In the genomic region with DNA sequence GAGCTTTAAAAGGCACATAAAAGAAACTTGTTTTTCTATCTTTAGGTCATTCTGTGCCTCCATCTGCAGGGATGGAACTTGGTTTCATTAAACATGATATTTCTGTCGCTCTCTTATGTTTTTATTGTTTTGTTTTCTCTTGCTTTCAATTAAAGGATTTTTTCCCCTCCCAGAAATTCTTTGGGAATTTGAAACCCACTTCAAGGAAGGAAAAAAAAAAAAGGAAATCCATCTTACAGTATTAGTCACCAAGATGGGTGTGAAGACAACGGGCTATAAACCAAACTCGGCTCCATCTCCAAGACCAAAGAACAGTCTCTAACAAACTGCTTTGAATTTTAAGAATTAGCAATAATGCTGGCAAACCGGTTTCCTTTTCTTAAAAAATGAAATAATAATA, we compare ENCODE assay signal across 18 cellular contexts.
A peak's percentile ranks its signal among the peaks of the same experiment; 100 is the strongest.
DNase-seq lines count a peak whose midpoint lies in the region; FAIRE-seq and TF ChIP-seq lines count a peak whose summit lies in the region.
"Had no signal": no experiment of that assay in that cellular context is flagged by ENCODE, and none has a peak within 500 bp of the region (broad histone marks: within the 10 kb centered on the region; RNA-seq: fewer than 3 reads in every experiment).

No MANE protein-coding gene starts in this region.

- H3K4me2 ChIP-seq in DOHH2 (ENCODE audit: low read length): peak overlapping the region; percentile 73
- H3K4me2 ChIP-seq in OCI-LY7 (ENCODE audit: low read length): peak overlapping the region; percentile 63
- H3K4me2 ChIP-seq: BLaER1 treated with 17β-estradiol and CSF1 and Interleukin-3, amounts not matched to agents 10 nM and 100 nM had no signal

- no peaks in the 10 kb centered on the region for H3K9me2 ChIP-seq in DOHH2 (replicated peaks; ENCODE audit: control insufficient read depth, low read length)
- H3K9me2 ChIP-seq in OCI-LY7 (ENCODE audit: insufficient read depth, low read length): no peaks in the 10 kb centered on the region

- no peaks in the 10 kb centered on the region for H3K36me3 Mint-ChIP-seq in nephron progenitor cell (ENCODE audit: low read depth)
- no peaks in the 10 kb centered on the region for H3K36me3 Mint-ChIP-seq in activated CD4-positive, alpha-beta T cell treated with anti-CD3 and anti-CD28 coated beads, Interleukin-2, amount 10 ng/mL, durations not matched to agents 7 days and 5 days (ENCODE audit: low read depth)
- no peaks in the 10 kb centered on the region for H3K36me3 Mint-ChIP-seq in glutamatergic neuron (ENCODE audit: unreplicated experiment)
- H3K36me3 Mint-ChIP-seq: CD4-positive, CD25-positive, alpha-beta regulatory T cell had no signal

- intact Hi-C loops in OCI-LY7 (cut with micrococcal nuclease; ENCODE audit: unreplicated experiment): no loop called here

- H3K36me3 ChIP-seq in DOHH2 (ENCODE audit: control insufficient read depth, low read length) (no peaks in the 10 kb centered on the region; the same call in 1 of the 2 replicates), OCI-LY7 (ENCODE audit: insufficient read depth, low read length) (no peaks in the 10 kb centered on the region)
- H3K36me3 ChIP-seq: BLaER1 treated with 17β-estradiol and CSF1 and Interleukin-3, amounts not matched to agents 10 nM and 100 nM had no signal

- TF ChIP-seq CTCF in DOHH2 (IDR thresholded peaks at IDR 0.05; ENCODE audit: low read depth, low read length, poor library complexity, severe bottlenecking) (no peak), OCI-LY7 (conservative IDR thresholded peaks at IDR 0.05; ENCODE audit: low read length) (no peak), nephron progenitor cell (IDR thresholded peaks at IDR 0.05) (no peak), glutamatergic neuron (IDR thresholded peaks at IDR 0.05; ENCODE audit: partially characterized antibody, unreplicated experiment) (no peak)

- H2AFZ ChIP-seq in OCI-LY7 (ENCODE audit: low read length): peak overlapping the region; percentile 56; the same call in 1 of the 2 replicates

- peak; percentile 97 for FAIRE-seq in endometrium (lab: Jason Lieb, UNC)
- FAIRE-seq: G401.6, GM12891 had no signal

- POLR2A ChIA-PET in OCI-LY7 (lab: Charles Lee): interaction anchor here (0.5 to 1.1 kb wide), 9 partner anchors 8 to 421 kb away, joined by 3 to 6 read pairs (median 3); no protein-coding TSS in a partner anchor
- POLR2A ChIA-PET in activated CD4-positive, alpha-beta T cell treated with anti-CD3 and anti-CD28 coated beads, Interleukin-2, amount 10 ng/mL, durations not matched to agents 7 days and 5 days (lab: Charles Lee): no interaction called here

- CTCF ChIA-PET in OCI-LY7 (lab: Charles Lee; ENCODE audit: unreplicated experiment): no interaction called here
- CTCF ChIA-PET in activated CD4-positive, alpha-beta T cell treated with anti-CD3 and anti-CD28 coated beads, Interleukin-2, amount 10 ng/mL, durations not matched to agents 7 days and 5 days (lab: Charles Lee): no interaction called here

- H3K4me1 Mint-ChIP-seq in nephron progenitor cell (peaks cover 51% of the 10 kb centered on the region), glutamatergic neuron (ENCODE audit: low read depth, unreplicated experiment) (peaks cover 2% of the 10 kb centered on the region)
- peaks cover 30% of the 10 kb centered on the region for H3K4me1 Mint-ChIP-seq in activated CD4-positive, alpha-beta T cell treated with anti-CD3 and anti-CD28 coated beads, Interleukin-2, amount 10 ng/mL, durations not matched to agents 7 days and 5 days

- peaks cover 14% of the 10 kb centered on the region for H3K27me3 Mint-ChIP-seq in nephron progenitor cell (ENCODE audit: low read depth, poor library complexity)
- peaks cover 9% of the 10 kb centered on the region for H3K27me3 Mint-ChIP-seq in activated CD4-positive, alpha-beta T cell treated with anti-CD3 and anti-CD28 coated beads, Interleukin-2, amount 10 ng/mL, durations not matched to agents 7 days and 5 days
- no peaks in the 10 kb centered on the region for H3K27me3 Mint-ChIP-seq in glutamatergic neuron (ENCODE audit: unreplicated experiment)
- H3K27me3 Mint-ChIP-seq: CD4-positive, CD25-positive, alpha-beta regulatory T cell had no signal

- peaks cover 36% of the 10 kb centered on the region for H3F3A ChIP-seq in DOHH2 (ENCODE audit: control insufficient read depth, insufficient read depth)

- DNase-seq in OCI-LY7 (ENCODE audit: low spot score) (no peak), nephron progenitor cell (no peak), hepatic stellate cell (ENCODE audit: low spot score) (no peak), glutamatergic neuron (no peak)
- no peak for DNase-seq in activated naive CD4-positive, alpha-beta T cell treated with Interleukin-2 at 50 U/mL for 16 hours
- no peak for DNase-seq in activated CD4-positive, alpha-beta T cell treated with anti-CD3 and anti-CD28 coated beads, Interleukin-2, amount 10 ng/mL, durations not matched to agents 7 days and 5 days
- DNase-seq: 8988T; AML-193; CD4-positive, CD25-positive, alpha-beta regulatory T cell; DMS53; EL; GOT3 had no signal

- H3K4me1 ChIP-seq in DOHH2 (ENCODE audit: control insufficient read depth, low read length) (peaks cover 99% of the 10 kb centered on the region), OCI-LY7 (ENCODE audit: insufficient read depth, low read length, poor library complexity, severe bottlenecking) (peaks cover 98% of the 10 kb centered on the region)

- H3K27ac Mint-ChIP-seq in nephron progenitor cell (peak overlapping the region; percentile 12), glutamatergic neuron (ENCODE audit: unreplicated experiment) (no peak overlapping the region)
- H3K27ac Mint-ChIP-seq in activated CD4-positive, alpha-beta T cell treated with anti-CD3 and anti-CD28 coated beads, Interleukin-2, amount 10 ng/mL, durations not matched to agents 7 days and 5 days: no peak overlapping the region
- H3K27ac Mint-ChIP-seq: CD4-positive, CD25-positive, alpha-beta regulatory T cell; H9 had no signal

- H3K79me2 ChIP-seq in DOHH2 (ENCODE audit: control insufficient read depth, low read length) (no peaks in the 10 kb centered on the region), OCI-LY7 (ENCODE audit: insufficient read depth, low read depth, low read length) (no peaks in the 10 kb centered on the region)

- peak overlapping the region; percentile 51 for H3K4me3 ChIP-seq in DOHH2 (ENCODE audit: low read length)
- peak overlapping the region; percentile 16 for H3K4me3 ChIP-seq in OCI-LY7 (ENCODE audit: low read depth, low read length, poor library complexity, severe bottlenecking)
- H3K4me3 ChIP-seq: BLaER1 treated with 17β-estradiol and CSF1 and Interleukin-3, amounts not matched to agents 10 nM and 100 nM had no signal

- H4K20me1 ChIP-seq in DOHH2 (ENCODE audit: control insufficient read depth, insufficient read depth, low read depth, low read length) (no peaks in the 10 kb centered on the region), OCI-LY7 (ENCODE audit: insufficient read depth, low read length) (no peaks in the 10 kb centered on the region)
- H4K20me1 ChIP-seq: BLaER1 treated with 17β-estradiol and CSF1 and Interleukin-3, amounts not matched to agents 10 nM and 100 nM had no signal

- H3K27me3 ChIP-seq in DOHH2 (ENCODE audit: control insufficient read depth, low read length): no peaks in the 10 kb centered on the region
- H3K27me3 ChIP-seq: BLaER1 treated with 17β-estradiol and CSF1 and Interleukin-3, amounts not matched to agents 10 nM and 100 nM had no signal

- BruUV-seq in OCI-LY7 (replicated peaks; lab: Mats Ljungman, UMichigan): no TSS peak

- H3K9me3 Mint-ChIP-seq in nephron progenitor cell (no peaks in the 10 kb centered on the region), glutamatergic neuron (ENCODE audit: unreplicated experiment) (peaks cover 1% of the 10 kb centered on the region)
- no peaks in the 10 kb centered on the region for H3K9me3 Mint-ChIP-seq in activated CD4-positive, alpha-beta T cell treated with anti-CD3 and anti-CD28 coated beads, Interleukin-2, amount 10 ng/mL, durations not matched to agents 7 days and 5 days
- H3K9me3 Mint-ChIP-seq: H9 had no signal

- H3K4me3 Mint-ChIP-seq in nephron progenitor cell (peak overlapping the region; percentile 49), glutamatergic neuron (ENCODE audit: unreplicated experiment) (no peak overlapping the region)
- no peak overlapping the region for H3K4me3 Mint-ChIP-seq in activated CD4-positive, alpha-beta T cell treated with anti-CD3 and anti-CD28 coated beads, Interleukin-2, amount 10 ng/mL, durations not matched to agents 7 days and 5 days
- H3K4me3 Mint-ChIP-seq: CD4-positive, CD25-positive, alpha-beta regulatory T cell; H9 had no signal

- no peaks in the 10 kb centered on the region for H3K9me3 ChIP-seq in DOHH2 (ENCODE audit: control insufficient read depth, insufficient read depth, low read length)
- H3K9me3 ChIP-seq in OCI-LY7 (ENCODE audit: low read length): no peaks in the 10 kb centered on the region
- H3K9me3 ChIP-seq: BLaER1 treated with 17β-estradiol and CSF1 and Interleukin-3, amounts not matched to agents 10 nM and 100 nM had no signal

- peak overlapping the region; percentile 76 for H3K27ac ChIP-seq in DOHH2 (ENCODE audit: low read depth, low read length)
- H3K27ac ChIP-seq in OCI-LY7 (ENCODE audit: low read depth, low read length, poor library complexity, severe bottlenecking): peak overlapping the region; percentile 23
- H3K27ac ChIP-seq: BLaER1 treated with 17β-estradiol and CSF1 and Interleukin-3, amounts not matched to agents 10 nM and 100 nM had no signal
